Comparison of ENCODE assay signal across 24 cellular contexts in the genomic region with DNA sequence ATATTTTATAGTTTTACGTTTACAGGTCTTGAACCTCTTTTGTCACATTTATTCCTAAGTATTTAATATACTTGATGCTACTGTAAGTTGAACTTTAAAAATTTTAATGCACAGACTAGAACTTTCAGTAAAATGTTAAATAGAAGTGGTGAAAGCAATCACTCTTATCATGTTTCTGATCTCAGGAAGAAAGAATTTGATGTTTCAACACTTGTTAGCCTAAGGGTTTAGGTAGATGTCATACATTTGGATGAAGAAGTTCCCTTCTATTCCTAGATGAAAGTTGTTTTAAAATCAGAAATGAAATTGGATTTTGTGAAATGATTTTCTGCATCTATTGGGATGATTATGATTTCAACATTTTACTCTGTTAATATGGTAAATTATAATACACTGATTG.
DNase-seq lines count a peak whose midpoint lies in the region; ATAC-seq, FAIRE-seq and TF ChIP-seq lines count a peak whose summit lies in the region.
"Had no signal": no experiment of that assay in that cellular context is flagged by ENCODE, and none has a peak within 500 bp of the region (broad histone marks: within the 10 kb centered on the region; RNA-seq: fewer than 3 reads in every experiment).

No MANE protein-coding gene starts in this region.

- intact Hi-C loops in right lobe of liver (cut with DNase I), result no loop called here

- no peaks in the 10 kb centered on the region for H3K36me3 Mint-ChIP-seq in type B pancreatic cell

- H3K27me3 Mint-ChIP-seq in type B pancreatic cell, result no peaks in the 10 kb centered on the region

- no peaks in the 10 kb centered on the region for H3K9me3 Mint-ChIP-seq in type B pancreatic cell
- H3K9me3 Mint-ChIP-seq: CD4-positive, alpha-beta memory T cell had no signal

- TF ChIP-seq CTCF in bronchial epithelial cell (IDR thresholded peaks at IDR 0.05; ENCODE audit: insufficient read depth, low read length, severe bottlenecking) (no peak), foreskin keratinocyte (conservative IDR thresholded peaks at IDR 0.05) (no peak), GM13976 (IDR thresholded peaks at IDR 0.05; ENCODE audit: borderline replicate concordance, control extremely low read depth, extremely low read depth, insufficient read depth, missing control alignments) (no peak), type B pancreatic cell (conservative IDR thresholded peaks at IDR 0.05) (no peak), right lobe of liver (IDR thresholded peaks at IDR 0.05) (no peak)

- no peak for TF ChIP-seq POLR2A in right lobe of liver (IDR thresholded peaks at IDR 0.05)

- H3K27me3 ChIP-seq in bronchial epithelial cell (ENCODE audit: control insufficient read depth, insufficient read depth, low read length), result no peaks in the 10 kb centered on the region
- no peaks in the 10 kb centered on the region for H3K27me3 ChIP-seq in foreskin keratinocyte
- H3K27me3 ChIP-seq in right lobe of liver, result no peaks in the 10 kb centered on the region
- H3K27me3 ChIP-seq: BE2C; BLaER1 treated with 17β-estradiol and CSF1 and Interleukin-3, amounts not matched to agents 10 nM and 100 nM had no signal

- H3K4me1 Mint-ChIP-seq in type B pancreatic cell (ENCODE audit: unreplicated experiment), result no peaks in the 10 kb centered on the region
- H3K4me1 Mint-ChIP-seq: CD4-positive, alpha-beta memory T cell; GM23338; H9 had no signal

- H3K4me1 ChIP-seq in foreskin keratinocyte (peaks cover 17% of the 10 kb centered on the region), right lobe of liver (no peaks in the 10 kb centered on the region)
- H3K4me1 ChIP-seq: A549; BE2C; BLaER1 treated with 17β-estradiol and CSF1 and Interleukin-3, amounts not matched to agents 10 nM and 100 nM had no signal

- no peak for ATAC-seq in foreskin keratinocyte
- no peak for ATAC-seq in HG03039 (IDR thresholded peaks at IDR 0.05; ENCODE audit: unreplicated experiment)
- no peak for ATAC-seq in right lobe of liver
- ATAC-seq: A549, GM12878, GM23338, HCT116 had no signal

- H3K36me3 ChIP-seq in bronchial epithelial cell (ENCODE audit: control insufficient read depth, insufficient read depth, low read length), result no peaks in the 10 kb centered on the region
- H3K36me3 ChIP-seq in right lobe of liver, result no peaks in the 10 kb centered on the region
- H3K36me3 ChIP-seq: BE2C; BLaER1 treated with 17β-estradiol and CSF1 and Interleukin-3, amounts not matched to agents 10 nM and 100 nM had no signal

- H3K27ac Mint-ChIP-seq in type B pancreatic cell, result no peak overlapping the region
- H3K27ac Mint-ChIP-seq: CD4-positive, alpha-beta memory T cell; GM23338; H9 had no signal

- H3K9me3 ChIP-seq in right lobe of liver, result no peaks in the 10 kb centered on the region
- H3K9me3 ChIP-seq: A549, BE2C had no signal

- 77% methylated on average over 1 of the region's 1 CpG for WGBS in right lobe of liver (ENCODE audit: insufficient coverage, low coverage, low lambda C conversion rate, missing lambda C conversion rate)

- H3K27ac ChIP-seq in foreskin keratinocyte (no peak overlapping the region), right lobe of liver (no peak overlapping the region)
- H3K27ac ChIP-seq: A549; BLaER1 treated with 17β-estradiol and CSF1 and Interleukin-3, amounts not matched to agents 10 nM and 100 nM had no signal

- in situ Hi-C loops in GM13976 (cut with MboI; ENCODE audit: low sequenced_read_pairs, unreplicated experiment), result no loop called here

- DNase-seq in ELR (ENCODE audit: low read depth) (peak; percentile 13), RPMI7951 (ENCODE audit: low read depth) (peak; percentile 14), bronchial epithelial cell (ENCODE audit: low read depth) (peak; percentile 77), foreskin keratinocyte (peak; percentile 11 to 77), GM13976 (ENCODE audit: low spot score) (no peak), type B pancreatic cell (ENCODE audit: extremely low spot score, unreplicated experiment) (no peak), right lobe of liver (no peak)
- DNase-seq: 8988T; ACHN; AML-193; BE2C; Calu3; CD4-positive, alpha-beta memory T cell; COR-L47; DND-41; GDM1; H9 had no signal

- no peak overlapping the region for H3K4me3 Mint-ChIP-seq in type B pancreatic cell
- H3K4me3 Mint-ChIP-seq: CD4-positive, alpha-beta memory T cell; GM23338; H9 had no signal

- no peak for FAIRE-seq in bronchial epithelial cell (lab: Jason Lieb, UNC)
- FAIRE-seq: A549, GM12878, GM18507 had no signal

- H3K4me3 ChIP-seq in bronchial epithelial cell (ENCODE audit: low read depth, low read length), result no peak overlapping the region
- H3K4me3 ChIP-seq in right lobe of liver, result no peak overlapping the region
- H3K4me3 ChIP-seq: A549; BLaER1 treated with 17β-estradiol and CSF1 and Interleukin-3, amounts not matched to agents 10 nM and 100 nM; GM12878; GM23338 had no signal

Comparison
In these comparisons a context has a peak if more than half of its experiments do, and no peak if none do; other contexts are left out.
1. DNase-seq: peak in ELR (single experiment), RPMI7951 (single experiment), bronchial epithelial cell (single experiment) and foreskin keratinocyte (2 of 2); none in GM13976 (single experiment), type B pancreatic cell (single experiment) and right lobe of liver (0 of 3).